Comparison of ENCODE assay signal across 25 cellular contexts in the genomic region with DNA sequence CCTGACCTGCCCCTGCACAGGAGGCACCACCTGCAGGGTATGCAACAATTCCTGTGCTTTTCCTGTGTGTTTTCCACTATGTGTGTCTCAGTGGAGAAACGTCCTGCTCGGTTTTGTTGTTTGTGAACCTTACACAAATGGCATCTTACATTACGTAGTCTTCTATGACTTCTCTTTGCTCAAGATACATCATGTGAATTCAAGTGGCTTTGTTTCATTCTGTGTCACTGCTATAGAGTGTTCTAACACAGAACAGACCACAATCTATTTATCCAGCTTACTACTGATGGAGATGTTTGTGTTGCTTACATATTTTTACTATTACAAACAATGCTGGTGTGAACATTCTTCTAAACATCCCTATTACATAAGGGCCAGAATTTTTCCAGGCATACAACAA.
"Had no signal": no experiment of that assay in that cellular context is flagged by ENCODE, and none has a peak within 500 bp of the region (broad histone marks: within the 10 kb centered on the region; RNA-seq: fewer than 3 reads in every experiment).

No MANE protein-coding gene starts in this region.

- DNase-seq: activated CD4-positive, alpha-beta T cell treated with anti-CD3 and anti-CD28 coated beads for 4 hours; activated CD4-positive, alpha-beta T cell treated with anti-CD3 and anti-CD28 coated beads, Interleukin-2, amount 50 U/mL, for 4 hours; activated CD8-positive, alpha-beta T cell treated with anti-CD3 and anti-CD28 coated beads, Interleukin-2, amount 10 ng/mL, durations not matched to agents 7 days and 5 days; activated effector memory CD4-positive, alpha-beta T cell treated with Interleukin-2 at 50 U/mL for 16 hours; activated naive CD4-positive, alpha-beta T cell; activated T-cell treated with anti-CD3 and anti-CD28 coated beads, Interleukin-2, amount 50 U/mL, for 1 hour; aorta; MV-4-11; NCI-H1092 treated with DMSO at 0.1 percent for 48 hours; NCI-H1417 treated with DMSO at 0.1 percent for 48 hours; NCI-H1694; NCI-H2081; NCI-H510A treated with DMSO at 0.1 percent for 48 hours; NCI-H69; NK-92 treated with Interleukin-12 subunit alpha and Interleukin-12 subunit beta, amount 100 ng/mL, for 24 hours; OCI-M1; RPMI8226; T-cell; T-helper 2 cell; T1000; WERI-Rb-1 had no signal

- FAIRE-seq: TTC549 had no signal

- H3K36me3 ChIP-seq: breast epithelium, WERI-Rb-1 had no signal

- H3K4me3 ChIP-seq: breast epithelium, SK-N-MC had no signal

- H3K9me3 ChIP-seq: breast epithelium had no signal

- H3K27ac ChIP-seq: breast epithelium, KMS-11, SK-N-MC, WERI-Rb-1 had no signal

- H3K9ac ChIP-seq: KMS-11 had no signal

- H3K4me1 ChIP-seq: breast epithelium had no signal

- H3K4me2 ChIP-seq: KMS-11 had no signal
